In the genomic region with DNA sequence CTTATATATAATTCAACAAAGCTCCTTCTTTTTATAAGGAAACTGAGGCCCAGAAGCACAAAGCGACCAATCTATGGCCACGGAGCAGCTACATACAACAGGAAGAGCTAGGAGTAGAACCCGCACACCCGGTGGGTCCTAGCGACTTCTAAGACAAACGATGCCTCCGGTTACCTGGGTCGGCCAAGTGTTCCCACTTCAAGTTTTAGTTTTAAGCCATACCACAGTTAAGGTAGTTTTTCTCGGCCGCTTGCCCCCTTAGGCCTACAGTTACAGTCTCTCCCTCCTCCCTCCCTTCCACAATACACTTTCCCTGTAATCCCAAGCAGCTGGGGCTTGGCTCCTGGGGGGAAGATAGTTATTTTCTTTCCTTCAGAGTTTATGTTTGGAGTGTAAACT, we compare ENCODE assay signal across 1 cellular context.
TF ChIP-seq lines count a peak whose summit lies in the region.

No MANE protein-coding gene starts in this region.

TF ChIP-seq in HepG2, 621 proteins besides CTCF, POLR2A, EP300 and RAD21:
- TF ChIP-seq, protein P1, sequence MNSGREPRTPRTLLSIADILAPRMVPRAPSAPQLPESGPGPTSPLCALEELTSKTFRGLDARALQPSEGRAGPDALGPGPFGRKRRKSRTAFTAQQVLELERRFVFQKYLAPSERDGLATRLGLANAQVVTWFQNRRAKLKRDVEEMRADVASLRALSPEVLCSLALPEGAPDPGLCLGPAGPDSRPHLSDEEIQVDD (CRISPR knock-in tag; IDR thresholded peaks at IDR 0.05; ENCODE audit: borderline replicate concordance): peak; percentile 44; the same call in 1 of the 2 replicates
- TF ChIP-seq ZNF468 (CRISPR knock-in tag; IDR thresholded peaks at IDR 0.05): 0 out of 2 replicates have a peak, but pooled peaks have one; percentile 3
- no peak for TF ChIP-seq ZBTB8A (CRISPR knock-in tag; IDR thresholded peaks at IDR 0.05; ENCODE audit: borderline replicate concordance, low read depth)
- no peak for TF ChIP-seq POLR2AphosphoS5 (IDR thresholded peaks at IDR 0.05; ENCODE audit: low read depth, low read length)
- TF ChIP-seq MAF1 (CRISPR knock-in tag; IDR thresholded peaks at IDR 0.05; ENCODE audit: borderline replicate concordance): no peak
- TF ChIP-seq SOX5 (CRISPR knock-in tag; IDR thresholded peaks at IDR 0.05; ENCODE audit: borderline replicate concordance): no peak
- TF ChIP-seq FOXC1 (CRISPR knock-in tag; IDR thresholded peaks at IDR 0.05; ENCODE audit: borderline replicate concordance): 0 out of 2 replicates have a peak, but pooled peaks have one; percentile 0
- TF ChIP-seq, protein P2, sequence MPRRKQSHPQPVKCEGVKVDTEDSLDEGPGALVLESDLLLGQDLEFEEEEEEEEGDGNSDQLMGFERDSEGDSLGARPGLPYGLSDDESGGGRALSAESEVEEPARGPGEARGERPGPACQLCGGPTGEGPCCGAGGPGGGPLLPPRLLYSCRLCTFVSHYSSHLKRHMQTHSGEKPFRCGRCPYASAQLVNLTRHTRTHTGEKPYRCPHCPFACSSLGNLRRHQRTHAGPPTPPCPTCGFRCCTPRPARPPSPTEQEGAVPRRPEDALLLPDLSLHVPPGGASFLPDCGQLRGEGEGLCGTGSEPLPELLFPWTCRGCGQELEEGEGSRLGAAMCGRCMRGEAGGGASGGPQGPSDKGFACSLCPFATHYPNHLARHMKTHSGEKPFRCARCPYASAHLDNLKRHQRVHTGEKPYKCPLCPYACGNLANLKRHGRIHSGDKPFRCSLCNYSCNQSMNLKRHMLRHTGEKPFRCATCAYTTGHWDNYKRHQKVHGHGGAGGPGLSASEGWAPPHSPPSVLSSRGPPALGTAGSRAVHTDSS (CRISPR knock-in tag; conservative IDR thresholded peaks at IDR 0.05): no peak
- peak; percentile 8 for TF ChIP-seq ZNF18 (CRISPR knock-in tag; IDR thresholded peaks at IDR 0.05; ENCODE audit: insufficient replicate concordance)
- TF ChIP-seq ZNF674 (CRISPR knock-in tag; IDR thresholded peaks at IDR 0.05; ENCODE audit: low read depth): no peak
- no peak for TF ChIP-seq ZNF276 (CRISPR knock-in tag; IDR thresholded peaks at IDR 0.05; ENCODE audit: low read depth)
